ENCODE assay signal across 17 cellular contexts in genomic region chr4:99853190-99853589, GRCh38. TPM values are rescaled to one million over a fixed set of nuclear protein-coding genes. Genes with fewer than 3 reads are reported as not detected.
"Had no signal": no experiment of that assay in that cellular context is flagged by ENCODE, and none has a peak within 500 bp of the region (broad histone marks: within the 10 kb centered on the region; RNA-seq: fewer than 3 reads in every experiment).

No MANE protein-coding gene starts in this region.

- H3K27ac Mint-ChIP-seq: brain, natural killer cell, WTC11 had no signal

- DNase-seq: activated CD4-positive, alpha-beta T cell treated with anti-CD3 and anti-CD28 coated beads, Interleukin-2, amount 50 U/mL, for 1 hour; activated gamma-delta T cell; activated T-cell treated with anti-CD3 and anti-CD28 coated beads for 4 hours; anterior cingulate cortex; caudate nucleus; dorsolateral prefrontal cortex; foreskin fibroblast; left cardiac atrium; mesendoderm; natural killer cell; stimulated activated CD4-positive, alpha-beta T cell treated with anti-CD3 and anti-CD28 coated beads, Interleukin-4, amount 100 ng/mL, for 1 hour; upper lobe of right lung had no signal

- H3K4me1 Mint-ChIP-seq: brain had no signal

- H3K9me3 Mint-ChIP-seq: natural killer cell; T-helper 2 cell treated with Interferon-gamma antibody and Interleukin-4, amounts not matched to agents 5 μg/mL and 100 μg/mL, for 36 hours had no signal

- ATAC-seq: left cardiac atrium, natural killer cell, sciatic nerve, upper lobe of right lung, WTC11 had no signal

- H3K4me3 Mint-ChIP-seq: brain, natural killer cell, WTC11 had no signal

- H3K36me3 Mint-ChIP-seq: brain, natural killer cell, WTC11 had no signal

- H3K27me3 Mint-ChIP-seq: brain had no signal

RNA-seq across cellular contexts. Expression of gene DAPP1, which starts 36.6 kb away (rescaled TPM):
- total RNA-seq: glomerular endothelial cell, WTC11 had no signal
